18 cellular contexts compared by ENCODE assay signal in genomic region chr2:7758065-7758759, GRCh38.
DNase-seq lines count a peak whose midpoint lies in the region; ATAC-seq, FAIRE-seq and TF ChIP-seq lines count a peak whose summit lies in the region.
"Had no signal": no experiment of that assay in that cellular context is flagged by ENCODE, and none has a peak within 500 bp of the region (broad histone marks: within the 10 kb centered on the region; RNA-seq: fewer than 3 reads in every experiment).

No MANE protein-coding gene starts in this region.

- peaks cover 12% of the 10 kb centered on the region for H3K4me1 Mint-ChIP-seq in activated naive CD4-positive, alpha-beta T cell treated with anti-CD3 and anti-CD28 coated beads for 36 hours (ENCODE audit: low read depth)
- H3K4me1 Mint-ChIP-seq in stimulated activated naive CD8-positive, alpha-beta T cell treated with anti-CD3 and anti-CD28 coated beads, Interleukin-15, Interleukin-2, amounts not matched to agents 100 ng/mL and 50 ng/mL, for 24 hours (ENCODE audit: low read depth), result peaks cover 14% of the 10 kb centered on the region
- peaks cover 10% of the 10 kb centered on the region for H3K4me1 Mint-ChIP-seq in activated CD4-positive, alpha-beta T cell treated with anti-CD3 and anti-CD28 coated beads, Interleukin-2, amount 10 ng/mL, durations not matched to agents 7 days and 5 days
- H3K4me1 Mint-ChIP-seq: nephron progenitor cell, T-helper 17 cell had no signal

- H3K4me1 ChIP-seq in upper lobe of left lung, result no peaks in the 10 kb centered on the region
- H3K4me1 ChIP-seq: lower lobe of right lung had no signal

- TF ChIP-seq EP300 in upper lobe of left lung (IDR thresholded peaks at IDR 0.05), result no peak

- H3K36me3 ChIP-seq in upper lobe of left lung, result no peaks in the 10 kb centered on the region
- H3K36me3 ChIP-seq: brain microvascular endothelial cell, lower lobe of right lung had no signal

- peaks cover 22 to 46% of the 10 kb centered on the region in 2 donors for H3K9me3 Mint-ChIP-seq in activated naive CD4-positive, alpha-beta T cell treated with anti-CD3 and anti-CD28 coated beads, Interleukin-2, amount 50 U/mL, for 72 hours
- H3K9me3 Mint-ChIP-seq in activated naive CD4-positive, alpha-beta T cell treated with anti-CD3 and anti-CD28 coated beads for 36 hours, result peaks cover 21% of the 10 kb centered on the region
- peaks cover 38% of the 10 kb centered on the region for H3K9me3 Mint-ChIP-seq in stimulated activated naive CD8-positive, alpha-beta T cell treated with anti-CD3 and anti-CD28 coated beads, Interleukin-15, Interleukin-2, amounts not matched to agents 100 ng/mL and 50 ng/mL, for 24 hours
- peaks cover 44% of the 10 kb centered on the region for H3K9me3 Mint-ChIP-seq in activated CD4-positive, alpha-beta T cell treated with anti-CD3 and anti-CD28 coated beads, Interleukin-2, amount 10 ng/mL, durations not matched to agents 7 days and 5 days

- H3K4me3 ChIP-seq in upper lobe of left lung, result no peak overlapping the region
- H3K4me3 ChIP-seq: lower lobe of right lung had no signal

- no peak for DNase-seq in activated naive CD4-positive, alpha-beta T cell treated with anti-CD3 and anti-CD28 coated beads, Interleukin-2, amount 50 U/mL, for 72 hours (ENCODE audit: low spot score in 2 of 2)
- no peak for DNase-seq in activated naive CD4-positive, alpha-beta T cell treated with anti-CD3 and anti-CD28 coated beads for 36 hours
- DNase-seq in upper lobe of left lung (no peak), D721Med (ENCODE audit: insufficient read length, low spot score) (no peak)
- DNase-seq in activated CD4-positive, alpha-beta T cell treated with anti-CD3 and anti-CD28 coated beads, Interleukin-2, amount 10 ng/mL, durations not matched to agents 7 days and 5 days, result no peak
- DNase-seq: brain microvascular endothelial cell; lower lobe of right lung; NCI-H1694 treated with DMSO at 0.1 percent for 48 hours; NCI-H524 treated with DMSO at 0.1 percent for 48 hours; nephron progenitor cell; retina; stimulated activated CD4-positive, alpha-beta T cell treated with anti-CD3 and anti-CD28 coated beads, Interleukin-2, amount 100 ng/mL, for 24 hours; T-helper 17 cell had no signal

- TF ChIP-seq CTCF in upper lobe of left lung (IDR thresholded peaks at IDR 0.05) (no peak), D721Med (IDR thresholded peaks at IDR 0.05; ENCODE audit: insufficient read depth, missing control alignments) (no peak)

- H3K4me3 Mint-ChIP-seq in activated naive CD4-positive, alpha-beta T cell treated with anti-CD3 and anti-CD28 coated beads for 36 hours, result no peak overlapping the region
- no peak overlapping the region for H3K4me3 Mint-ChIP-seq in stimulated activated naive CD8-positive, alpha-beta T cell treated with anti-CD3 and anti-CD28 coated beads, Interleukin-15, Interleukin-2, amounts not matched to agents 100 ng/mL and 50 ng/mL, for 24 hours
- H3K4me3 Mint-ChIP-seq in activated CD4-positive, alpha-beta T cell treated with anti-CD3 and anti-CD28 coated beads, Interleukin-2, amount 10 ng/mL, durations not matched to agents 7 days and 5 days, result no peak overlapping the region
- H3K4me3 Mint-ChIP-seq: nephron progenitor cell, T-helper 17 cell had no signal

- H3K27me3 ChIP-seq in upper lobe of left lung, result no peaks in the 10 kb centered on the region
- H3K27me3 ChIP-seq: brain microvascular endothelial cell had no signal

- no peak for FAIRE-seq in D721Med (lab: Jason Lieb, UNC)
- FAIRE-seq: GM18507, urothelium cell line had no signal

- peak; percentile 92 to 97 for ATAC-seq in activated naive CD4-positive, alpha-beta T cell treated with anti-CD3 and anti-CD28 coated beads, Interleukin-2, amount 50 U/mL, for 72 hours
- peak; percentile 80 for ATAC-seq in GM21390 (IDR thresholded peaks at IDR 0.05; ENCODE audit: unreplicated experiment)
- peak; percentile 88 for ATAC-seq in HG03378 (IDR thresholded peaks at IDR 0.05; ENCODE audit: unreplicated experiment)
- no peak for ATAC-seq in upper lobe of left lung (ENCODE audit: low FRiP score in 2 of 2)
- ATAC-seq: lower lobe of right lung, T-helper 17 cell had no signal

- WGBS in upper lobe of left lung, 2 donors, result 88 to 90% methylated on average over 3 of the region's 3 CpGs

- H3K27me3 Mint-ChIP-seq in activated naive CD4-positive, alpha-beta T cell treated with anti-CD3 and anti-CD28 coated beads for 36 hours (ENCODE audit: low read depth), result peaks cover 12% of the 10 kb centered on the region
- H3K27me3 Mint-ChIP-seq in stimulated activated naive CD8-positive, alpha-beta T cell treated with anti-CD3 and anti-CD28 coated beads, Interleukin-15, Interleukin-2, amounts not matched to agents 100 ng/mL and 50 ng/mL, for 24 hours, result peaks cover 4% of the 10 kb centered on the region
- H3K27me3 Mint-ChIP-seq in activated CD4-positive, alpha-beta T cell treated with anti-CD3 and anti-CD28 coated beads, Interleukin-2, amount 10 ng/mL, durations not matched to agents 7 days and 5 days, result peaks cover 2% of the 10 kb centered on the region
- H3K27me3 Mint-ChIP-seq: T-helper 17 cell had no signal

- peaks cover 36 to 47% of the 10 kb centered on the region in 2 donors for H3K36me3 Mint-ChIP-seq in activated naive CD4-positive, alpha-beta T cell treated with anti-CD3 and anti-CD28 coated beads, Interleukin-2, amount 50 U/mL, for 72 hours
- H3K36me3 Mint-ChIP-seq in activated naive CD4-positive, alpha-beta T cell treated with anti-CD3 and anti-CD28 coated beads for 36 hours (ENCODE audit: low read depth), result peaks cover 12% of the 10 kb centered on the region
- peaks cover 31% of the 10 kb centered on the region for H3K36me3 Mint-ChIP-seq in stimulated activated naive CD8-positive, alpha-beta T cell treated with anti-CD3 and anti-CD28 coated beads, Interleukin-15, Interleukin-2, amounts not matched to agents 100 ng/mL and 50 ng/mL, for 24 hours (ENCODE audit: low read depth)
- peaks cover 17% of the 10 kb centered on the region for H3K36me3 Mint-ChIP-seq in activated CD4-positive, alpha-beta T cell treated with anti-CD3 and anti-CD28 coated beads, Interleukin-2, amount 10 ng/mL, durations not matched to agents 7 days and 5 days (ENCODE audit: low read depth)

- CTCF ChIA-PET in activated naive CD4-positive, alpha-beta T cell treated with anti-CD3 and anti-CD28 coated beads for 36 hours (lab: Charles Lee), result interaction anchor here (0.6 to 1.2 kb wide), 2 partner anchors 13 to 316 kb away, joined by 3 to 4 read pairs; no protein-coding TSS in a partner anchor
- CTCF ChIA-PET in activated CD4-positive, alpha-beta T cell treated with anti-CD3 and anti-CD28 coated beads, Interleukin-2, amount 10 ng/mL, durations not matched to agents 7 days and 5 days (lab: Charles Lee), result interaction anchor here (1.1 to 2.0 kb wide), 2 partner anchors 8 to 32 kb away, joined by 3 to 8 read pairs; no protein-coding TSS in a partner anchor

- no peak for TF ChIP-seq POLR2A in upper lobe of left lung (IDR thresholded peaks at IDR 0.05)

- H3K9me3 ChIP-seq in upper lobe of left lung, result peaks cover 0 to 19% (median 10%) of the 10 kb centered on the region in 4 donors

- peak overlapping the region; percentile 3 to 54 for H3K27ac Mint-ChIP-seq in activated naive CD4-positive, alpha-beta T cell treated with anti-CD3 and anti-CD28 coated beads, Interleukin-2, amount 50 U/mL, for 72 hours
- H3K27ac Mint-ChIP-seq in activated naive CD4-positive, alpha-beta T cell treated with anti-CD3 and anti-CD28 coated beads for 36 hours, result no peak overlapping the region
- H3K27ac Mint-ChIP-seq in stimulated activated naive CD8-positive, alpha-beta T cell treated with anti-CD3 and anti-CD28 coated beads, Interleukin-15, Interleukin-2, amounts not matched to agents 100 ng/mL and 50 ng/mL, for 24 hours, result peak overlapping the region; percentile 72
- no peak overlapping the region for H3K27ac Mint-ChIP-seq in activated CD4-positive, alpha-beta T cell treated with anti-CD3 and anti-CD28 coated beads, Interleukin-2, amount 10 ng/mL, durations not matched to agents 7 days and 5 days
- H3K27ac Mint-ChIP-seq: nephron progenitor cell, T-helper 17 cell had no signal

- no peak overlapping the region for H3K27ac ChIP-seq in upper lobe of left lung
- H3K27ac ChIP-seq: brain microvascular endothelial cell, lower lobe of right lung had no signal

- intact Hi-C loops in activated naive CD4-positive, alpha-beta T cell treated with anti-CD3 and anti-CD28 coated beads for 36 hours (cut with micrococcal nuclease), result loop anchor here (1.0 to 10.0 kb wide), 10 partner anchors 15 to 1734 kb away; no protein-coding TSS in a partner anchor

- POLR2A ChIA-PET in activated CD4-positive, alpha-beta T cell treated with anti-CD3 and anti-CD28 coated beads, Interleukin-2, amount 10 ng/mL, durations not matched to agents 7 days and 5 days (lab: Charles Lee), result no interaction called here

Comparison
In these comparisons a context has a peak if more than half of its experiments do, and no peak if none do; other contexts are left out.
1. H3K27ac Mint-ChIP-seq: peak in activated naive CD4-positive, alpha-beta T cell treated with anti-CD3 and anti-CD28 coated beads, Interleukin-2, amount 50 U/mL, for 72 hours (2 of 2) and stimulated activated naive CD8-positive, alpha-beta T cell treated with anti-CD3 and anti-CD28 coated beads, Interleukin-15, Interleukin-2, amounts not matched to agents 100 ng/mL and 50 ng/mL, for 24 hours (single experiment); none in activated naive CD4-positive, alpha-beta T cell treated with anti-CD3 and anti-CD28 coated beads for 36 hours (single experiment) and activated CD4-positive, alpha-beta T cell treated with anti-CD3 and anti-CD28 coated beads, Interleukin-2, amount 10 ng/mL, durations not matched to agents 7 days and 5 days (single experiment).
2. ATAC-seq: peak in activated naive CD4-positive, alpha-beta T cell treated with anti-CD3 and anti-CD28 coated beads, Interleukin-2, amount 50 U/mL, for 72 hours (2 of 2), GM21390 (single experiment) and HG03378 (single experiment); none in upper lobe of left lung (0 of 2).